In genomic region chr3:118884748-118885206, GRCh38 we compare ENCODE assay signal across 8 cellular contexts.
A peak's percentile ranks its signal among the peaks of the same experiment; 100 is the strongest.
DNase-seq lines count a peak whose midpoint lies in the region; ATAC-seq lines count a peak whose summit lies in the region.

No MANE protein-coding gene starts in this region.

- no peaks in the 10 kb centered on the region for H3K9me3 Mint-ChIP-seq in activated CD4-positive, alpha-beta T cell treated with anti-CD3 and anti-CD28 coated beads, Interleukin-2, amount 10 ng/mL, durations not matched to agents 24 days and 14 days

- H3K27me3 Mint-ChIP-seq in activated CD4-positive, alpha-beta T cell treated with anti-CD3 and anti-CD28 coated beads, Interleukin-2, amount 10 ng/mL, durations not matched to agents 24 days and 14 days = peaks cover 19% of the 10 kb centered on the region

- H3K4me1 Mint-ChIP-seq in activated CD4-positive, alpha-beta T cell treated with anti-CD3 and anti-CD28 coated beads, Interleukin-2, amount 10 ng/mL, durations not matched to agents 24 days and 14 days = peaks cover 2% of the 10 kb centered on the region

- DNase-seq in AG08395 (ENCODE audit: low spot score) (peak; percentile 60), NCI-H2196 (lab: John Stamatoyannopoulos, UW; ENCODE audit: unreplicated experiment) (peak; percentile 81), dedifferentiated amniotic fluid mesenchymal stem cell (ENCODE audit: extremely low spot score) (peak; percentile 37), lung microvascular endothelial cell (ENCODE audit: low read depth in 2 of 2) (peak; percentile 59 to 66)
- peak; percentile 92 for DNase-seq in activated CD4-positive, alpha-beta T cell treated with anti-CD3 and anti-CD28 coated beads, Interleukin-2, amount 10 ng/mL, durations not matched to agents 24 days and 14 days
- DNase-seq in stimulated activated CD8-positive, alpha-beta memory T cell treated with anti-CD3 and anti-CD28 coated beads, Interleukin-15, amount 100 ng/mL, for 24 hours (ENCODE audit: low read depth) = peak; percentile 40

- intact Hi-C loops in activated CD4-positive, alpha-beta T cell treated with anti-CD3 and anti-CD28 coated beads, Interleukin-2, amount 10 ng/mL, durations not matched to agents 24 days and 14 days (cut with micrococcal nuclease) = loop anchor here (2.0 to 10.0 kb wide), 2 partner anchors 670 to 796 kb away; partner anchors contain the start of gene CD80

- no peak overlapping the region for H3K27ac Mint-ChIP-seq in activated CD4-positive, alpha-beta T cell treated with anti-CD3 and anti-CD28 coated beads, Interleukin-2, amount 10 ng/mL, durations not matched to agents 24 days and 14 days

- no peak overlapping the region for H3K4me3 Mint-ChIP-seq in activated CD4-positive, alpha-beta T cell treated with anti-CD3 and anti-CD28 coated beads, Interleukin-2, amount 10 ng/mL, durations not matched to agents 24 days and 14 days

- ATAC-seq in GM18519 (IDR thresholded peaks at IDR 0.05; ENCODE audit: low FRiP score, unreplicated experiment) = peak; percentile 50
- peak; percentile 67 for ATAC-seq in HG03095 (IDR thresholded peaks at IDR 0.05; ENCODE audit: unreplicated experiment)

- H3K36me3 Mint-ChIP-seq in activated CD4-positive, alpha-beta T cell treated with anti-CD3 and anti-CD28 coated beads, Interleukin-2, amount 10 ng/mL, durations not matched to agents 24 days and 14 days (ENCODE audit: low read depth) = no peaks in the 10 kb centered on the region

Comparison
In these comparisons a context has a peak if more than half of its experiments do, and no peak if none do; other contexts are left out.
1. Peak in every context shown above with its lines: DNase-seq and ATAC-seq.
2. DNase-seq: peak in every context shown above with its lines; median percentile 92 in activated CD4-positive, alpha-beta T cell treated with anti-CD3 and anti-CD28 coated beads, Interleukin-2, amount 10 ng/mL, durations not matched to agents 24 days and 14 days; 81 in NCI-H2196; 62 in lung microvascular endothelial cell; 60 in AG08395; 40 in stimulated activated CD8-positive, alpha-beta memory T cell treated with anti-CD3 and anti-CD28 coated beads, Interleukin-15, amount 100 ng/mL, for 24 hours; 37 in dedifferentiated amniotic fluid mesenchymal stem cell.